ENCODE assay signal across 8 cellular contexts in the genomic region with DNA sequence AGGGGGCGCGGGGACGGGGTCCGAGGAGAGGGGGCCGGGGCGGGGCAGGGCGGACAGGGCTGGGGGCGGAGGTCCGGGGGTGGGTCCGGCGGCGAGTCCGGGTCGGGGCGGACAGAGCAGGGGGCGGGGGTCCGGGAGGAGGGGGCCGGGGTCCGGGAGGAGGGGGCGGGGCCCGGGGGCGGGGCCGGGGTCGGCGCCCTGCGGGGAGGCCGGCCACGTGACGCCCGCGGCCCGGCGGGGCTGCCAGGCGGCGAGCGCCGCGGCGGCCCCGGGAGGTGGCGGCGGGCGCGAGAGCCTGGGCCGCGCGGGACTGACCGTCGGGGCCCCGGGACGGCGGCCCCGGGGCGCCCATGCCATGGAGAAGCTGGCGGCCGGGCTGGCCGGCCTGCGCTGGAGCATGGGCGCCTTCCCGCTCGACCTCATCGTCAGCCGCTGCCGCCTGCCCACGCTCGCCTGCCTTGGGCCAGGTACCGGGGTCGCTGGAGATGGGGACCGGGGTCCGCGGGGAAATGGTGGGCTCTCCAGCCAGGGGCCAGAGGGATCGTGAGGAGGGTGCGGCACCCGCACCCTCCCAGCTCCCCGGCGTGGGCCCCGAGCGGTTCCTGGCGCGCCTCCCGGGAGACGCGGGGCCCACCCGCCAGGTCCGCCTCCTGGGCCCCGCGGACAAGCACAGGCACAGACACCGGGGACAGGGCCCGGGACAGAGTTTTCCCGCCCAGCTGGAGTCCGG. TPM values are rescaled to one million over a fixed set of nuclear protein-coding genes. Genes with fewer than 3 reads are reported as not detected.
A peak's percentile ranks its signal among the peaks of the same experiment; 100 is the strongest.
DNase-seq lines count a peak whose midpoint lies in the region; ATAC-seq and TF ChIP-seq lines count a peak whose summit lies in the region.

A gene (plus strand): TSS at position 223 of the 730 bp plus-strand sequence. CDS start 133 bp downstream, at position 356.

- H3K4me3 ChIP-seq in MM.1S (ENCODE audit: low read length) (no peak within 1 kb of the TSS; the same call in 1 of the 2 replicates), endocrine pancreas (ENCODE audit: control insufficient read depth, insufficient read depth, low read length) (no peak within 1 kb of the TSS), neural progenitor cell (peak within 1 kb of the TSS; percentile 90)

- H3K9me2 ChIP-seq in MM.1S (replicated peaks; ENCODE audit: insufficient read depth, low read length): no peaks in the 10 kb centered on the region

- peak within 1 kb of the TSS; percentile 56; the same call in 1 of the 2 replicates for H2AFZ ChIP-seq in MM.1S (ENCODE audit: low read length)
- H2AFZ ChIP-seq in neural progenitor cell (replicated peaks): peak within 1 kb of the TSS; percentile 98

- H4K20me1 ChIP-seq in MM.1S (ENCODE audit: insufficient read depth, low read length): no peaks in the 10 kb centered on the region
- peaks cover 33% of the 10 kb centered on the region for H4K20me1 ChIP-seq in neural progenitor cell (ENCODE audit: low read depth)

- H3K9me3 ChIP-seq in MM.1S (replicated peaks; ENCODE audit: insufficient read depth, low read length): no peaks in the 10 kb centered on the region
- no peaks in the 10 kb centered on the region for H3K9me3 ChIP-seq in endocrine pancreas (ENCODE audit: control insufficient read depth, low read length)
- H3K9me3 ChIP-seq in neural progenitor cell (ENCODE audit: low read depth): no peaks in the 10 kb centered on the region

- no peaks in the 10 kb centered on the region for H3K4me1 ChIP-seq in MM.1S (ENCODE audit: low read length)
- no peaks in the 10 kb centered on the region for H3K4me1 ChIP-seq in endocrine pancreas (ENCODE audit: control insufficient read depth, insufficient read depth, low read length)
- H3K4me1 ChIP-seq in neural progenitor cell: peaks cover 19% of the 10 kb centered on the region

- peaks cover 33% of the 10 kb centered on the region for H3K4me1 Mint-ChIP-seq in neural progenitor cell

- H3F3A ChIP-seq in MM.1S (ENCODE audit: insufficient read depth, low read length) (no peaks in the 10 kb centered on the region), neural progenitor cell (ENCODE audit: low read depth) (peaks cover 18% of the 10 kb centered on the region)

- no peaks in the 10 kb centered on the region for H3K9me3 Mint-ChIP-seq in neural progenitor cell

- H3K4me2 ChIP-seq in MM.1S (ENCODE audit: low read depth, low read length): peak within 1 kb of the TSS; percentile 45; the same call in 1 of the 2 replicates
- peak within 1 kb of the TSS; percentile 96 for H3K4me2 ChIP-seq in neural progenitor cell

- H3K27me3 Mint-ChIP-seq in neural progenitor cell (ENCODE audit: insufficient read depth, low read depth): peaks cover 26% of the 10 kb centered on the region

- H3K27me3 ChIP-seq in MM.1S (replicated peaks; ENCODE audit: insufficient read depth, low read length) (peaks cover 17% of the 10 kb centered on the region), endocrine pancreas (ENCODE audit: control insufficient read depth, insufficient read depth, low read length) (no peaks in the 10 kb centered on the region), neural progenitor cell (peaks cover 25% of the 10 kb centered on the region)

- no peak for TF ChIP-seq CTCF in MM.1S (IDR thresholded peaks at IDR 0.05; ENCODE audit: low read length)
- TF ChIP-seq CTCF in neural progenitor cell (IDR thresholded peaks at IDR 0.05): no peak

- H3K27ac ChIP-seq in MM.1S (ENCODE audit: low read length) (no peak within 1 kb of the TSS), neural progenitor cell (no peak within 1 kb of the TSS)

- no peaks in the 10 kb centered on the region for H3K36me3 ChIP-seq in MM.1S (replicated peaks; ENCODE audit: insufficient read depth, low read length)
- H3K36me3 ChIP-seq in endocrine pancreas (ENCODE audit: control insufficient read depth, insufficient read depth, low read length): no peaks in the 10 kb centered on the region
- H3K36me3 ChIP-seq in neural progenitor cell: no peaks in the 10 kb centered on the region

- H3K79me2 ChIP-seq in MM.1S (ENCODE audit: low read length) (no peaks in the 10 kb centered on the region), neural progenitor cell (ENCODE audit: low read depth) (peaks cover 20% of the 10 kb centered on the region)

- DNase-seq in COLO668 (lab: John Stamatoyannopoulos, UW; ENCODE audit: unreplicated experiment): peak; percentile 32
- DNase-seq in MM.1S: no peak
- DNase-seq in neural progenitor cell (ENCODE audit: low spot score): peak; percentile 78
- DNase-seq in stimulated activated naive CD4-positive, alpha-beta T cell treated with Interleukin-2 at 50 U/mL for 16 hours (lab: John Stamatoyannopoulos, UW): no peak
- DNase-seq in stimulated activated CD4-positive, alpha-beta T cell treated with anti-CD3 and anti-CD28 coated beads, Interleukin-15, amount 100 ng/mL, for 24 hours: no peak
- no peak for DNase-seq in stimulated activated CD4-positive, alpha-beta T cell treated with anti-CD3 and anti-CD28 coated beads, Interleukin-2, amount 100 ng/mL, for 48 hours

- ATAC-seq in HG02970 (IDR thresholded peaks at IDR 0.05; ENCODE audit: low FRiP score, unreplicated experiment): no peak

- H3K36me3 Mint-ChIP-seq in neural progenitor cell: peaks cover 4% of the 10 kb centered on the region

- H3K9ac ChIP-seq in MM.1S (ENCODE audit: low read length) (no peak within 1 kb of the TSS), endocrine pancreas (ENCODE audit: control insufficient read depth, insufficient read depth, low read length) (peak within 1 kb of the TSS; percentile 47), neural progenitor cell (no peak within 1 kb of the TSS)

- peak within 1 kb of the TSS; percentile 89 for H3K4me3 Mint-ChIP-seq in neural progenitor cell

- H3K27ac Mint-ChIP-seq in neural progenitor cell: peak within 1 kb of the TSS; percentile 69

RNA-seq across cellular contexts. Expression of the gene that starts here (rescaled TPM):
- total RNA-seq in neural progenitor cell (ENCODE audit: low replicate concordance): 15.1 and 20.0 TPM in 2 replicates

Comparison
In these comparisons a context has a peak if more than half of its experiments do, and no peak if none do; other contexts are left out.
1. DNase-seq: peak in COLO668 (single experiment) and neural progenitor cell (single experiment); none in MM.1S (single experiment), stimulated activated naive CD4-positive, alpha-beta T cell treated with Interleukin-2 at 50 U/mL for 16 hours (single experiment), stimulated activated CD4-positive, alpha-beta T cell treated with anti-CD3 and anti-CD28 coated beads, Interleukin-15, amount 100 ng/mL, for 24 hours (single experiment) and stimulated activated CD4-positive, alpha-beta T cell treated with anti-CD3 and anti-CD28 coated beads, Interleukin-2, amount 100 ng/mL, for 48 hours (0 of 2).